8 cellular contexts compared by ENCODE assay signal in genomic region chr1:2314297-2314802, GRCh38.
DNase-seq lines count a peak whose midpoint lies in the region; ATAC-seq and TF ChIP-seq lines count a peak whose summit lies in the region.

No MANE protein-coding gene starts in this region.

- H3K4me1 ChIP-seq in adipocyte (ENCODE audit: control insufficient read depth, insufficient read depth, low read length) (peaks cover 24% of the 10 kb centered on the region), psoas muscle (peaks cover 16% of the 10 kb centered on the region)

- H3K9me3 ChIP-seq in adipocyte (ENCODE audit: control insufficient read depth, low read length) (no peaks in the 10 kb centered on the region), psoas muscle (no peaks in the 10 kb centered on the region)

- peak overlapping the region; percentile 74 for H3K27ac ChIP-seq in psoas muscle

- peak; percentile 19 to 39 for ATAC-seq in left cardiac atrium
- ATAC-seq in psoas muscle, result peak; percentile 12 to 38 (median 26)

- peak overlapping the region; percentile 62 for H3K4me3 ChIP-seq in adipocyte (ENCODE audit: low read length)
- H3K4me3 ChIP-seq in psoas muscle, result peak overlapping the region; percentile 69

- H3K36me3 ChIP-seq in adipocyte (ENCODE audit: control insufficient read depth, insufficient read depth, low read length, severe bottlenecking) (no peaks in the 10 kb centered on the region), psoas muscle (ENCODE audit: insufficient read depth in 1 of 2, low read depth in 1 of 2) (peaks cover 0 to under 1% of the 10 kb centered on the region in 2 donors)

- DNase-seq in A172 (ENCODE audit: low spot score) (peak; percentile 26), H4 (ENCODE audit: low spot score) (peak; percentile 51), adipocyte (ENCODE audit: low read depth) (peak; percentile 84), left cardiac atrium (peak; percentile 81), psoas muscle (peak; percentile 72 to 83), SIG-M5 (lab: John Stamatoyannopoulos, UW) (no peak), SHP77 treated with DMSO at 0.1 percent for 48 hours (lab: John Stamatoyannopoulos, UW) (no peak)
- no peak for DNase-seq in activated CD4-positive, alpha-beta T cell treated with anti-CD3 and anti-CD28 coated beads, Interleukin-2, amount 50 U/mL, for 4 hours

- no peaks in the 10 kb centered on the region for H3K27me3 ChIP-seq in adipocyte (replicated peaks; ENCODE audit: control insufficient read depth, insufficient read depth, low read length)
- H3K27me3 ChIP-seq in psoas muscle (ENCODE audit: insufficient read depth in 3 of 3, low read length in 2 of 3), result peaks cover 0 to 23% (median 3%) of the 10 kb centered on the region in 3 donors

- intact Hi-C loops in left cardiac atrium (cut with DNase I) (loop anchor here in 1 of 2 donors (10.0 kb wide), 1 partner anchor 120 kb away; the partner anchor contains the start of gene FAAP20), psoas muscle (cut with DNase I) (loop anchor here in 1 of 2 donors (5.0 kb wide), 1 partner anchor 117 kb away; no protein-coding TSS in a partner anchor)

- H3K9ac ChIP-seq in adipocyte (ENCODE audit: low read length), result peak overlapping the region; percentile 71

- 12 to 21% (median 17%) methylated on average over 29 to 51 of the region's 51 CpGs for WGBS in psoas muscle, 3 donors

- TF ChIP-seq CTCF in psoas muscle (IDR thresholded peaks at IDR 0.05), result no peak

Comparison
In these comparisons a context has a peak if more than half of its experiments do, and no peak if none do; other contexts are left out.
1. DNase-seq: peak in A172 (single experiment), H4 (single experiment), adipocyte (single experiment), left cardiac atrium (single experiment) and psoas muscle (2 of 2); none in SIG-M5 (single experiment), SHP77 treated with DMSO at 0.1 percent for 48 hours (single experiment) and activated CD4-positive, alpha-beta T cell treated with anti-CD3 and anti-CD28 coated beads, Interleukin-2, amount 50 U/mL, for 4 hours (0 of 2).